1 cellular context compared by ENCODE assay signal in the genomic region with DNA sequence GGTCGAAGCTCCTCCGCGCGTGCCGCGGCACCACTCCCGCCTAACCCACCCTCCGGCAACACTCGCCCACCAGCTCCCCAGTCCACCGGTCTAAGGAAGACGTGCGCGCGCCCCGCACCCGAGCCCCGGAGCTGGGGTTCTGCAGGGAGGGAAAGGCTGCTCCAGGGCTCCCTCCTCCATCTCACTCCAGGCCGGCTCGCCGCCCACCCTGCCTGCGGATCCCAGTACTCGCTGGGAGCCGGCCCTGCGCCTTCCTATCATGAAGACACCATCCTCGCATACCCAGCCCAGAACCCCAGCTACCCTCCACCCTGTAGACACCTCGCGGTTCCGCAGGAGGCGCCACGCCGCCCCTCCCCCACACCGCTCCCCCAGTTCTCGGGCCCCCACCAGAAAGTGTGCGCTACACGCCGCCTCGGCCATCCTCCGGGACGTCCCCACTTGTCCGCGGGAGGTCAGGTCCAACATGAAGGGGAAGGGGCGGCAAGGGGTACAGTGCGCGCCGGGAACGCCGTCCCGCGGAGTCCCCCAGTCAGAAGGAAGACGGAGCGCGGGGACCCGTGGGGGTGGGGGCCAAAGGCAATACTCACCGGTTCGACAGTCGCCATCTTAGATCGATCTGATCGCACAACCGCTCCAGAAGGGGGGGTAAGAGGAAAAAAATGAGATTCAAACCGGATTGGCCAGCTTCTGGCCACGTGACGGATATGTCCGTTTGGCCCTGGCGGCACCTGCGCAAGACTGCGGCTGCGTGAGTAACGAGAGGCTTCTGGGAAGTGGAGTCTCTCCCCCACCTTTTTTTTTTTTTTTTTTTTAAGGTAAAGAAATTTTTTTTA.
TF ChIP-seq lines count a peak whose summit lies in the region.

A gene with protein sequence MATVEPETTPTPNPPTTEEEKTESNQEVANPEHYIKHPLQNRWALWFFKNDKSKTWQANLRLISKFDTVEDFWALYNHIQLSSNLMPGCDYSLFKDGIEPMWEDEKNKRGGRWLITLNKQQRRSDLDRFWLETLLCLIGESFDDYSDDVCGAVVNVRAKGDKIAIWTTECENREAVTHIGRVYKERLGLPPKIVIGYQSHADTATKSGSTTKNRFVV (minus strand): TSS at position 629 of the 836 bp plus-strand sequence. CDS start 21 bp downstream, at position 608.

TF ChIP-seq in HepG2, 621 proteins besides CTCF, POLR2A, EP300 and RAD21 (continued from another document):
- TF ChIP-seq, protein P1, sequence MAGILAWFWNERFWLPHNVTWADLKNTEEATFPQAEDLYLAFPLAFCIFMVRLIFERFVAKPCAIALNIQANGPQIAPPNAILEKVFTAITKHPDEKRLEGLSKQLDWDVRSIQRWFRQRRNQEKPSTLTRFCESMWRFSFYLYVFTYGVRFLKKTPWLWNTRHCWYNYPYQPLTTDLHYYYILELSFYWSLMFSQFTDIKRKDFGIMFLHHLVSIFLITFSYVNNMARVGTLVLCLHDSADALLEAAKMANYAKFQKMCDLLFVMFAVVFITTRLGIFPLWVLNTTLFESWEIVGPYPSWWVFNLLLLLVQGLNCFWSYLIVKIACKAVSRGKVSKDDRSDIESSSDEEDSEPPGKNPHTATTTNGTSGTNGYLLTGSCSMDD (CRISPR knock-in tag; IDR thresholded peaks at IDR 0.05) = no peak
- TF ChIP-seq ZNF644 (CRISPR knock-in tag; IDR thresholded peaks at IDR 0.05; ENCODE audit: low read depth) (no peak), NFIB (CRISPR knock-in tag; IDR thresholded peaks at IDR 0.05; ENCODE audit: borderline replicate concordance) (no peak), MEF2D (CRISPR knock-in tag; IDR thresholded peaks at IDR 0.05) (peak; percentile 88), ZSCAN31 (CRISPR knock-in tag; IDR thresholded peaks at IDR 0.05; ENCODE audit: low read depth) (peak; percentile 20), NCOA5 (CRISPR knock-in tag; IDR thresholded peaks at IDR 0.05) (no peak), ATF7 (IDR thresholded peaks at IDR 0.05) (no peak), ATF7 (CRISPR knock-in tag; IDR thresholded peaks at IDR 0.05) (no peak), ZNF343 (CRISPR knock-in tag; IDR thresholded peaks at IDR 0.05) (no peak; the same call in 1 of the 2 replicates), ARID2 (CRISPR knock-in tag; IDR thresholded peaks at IDR 0.05; ENCODE audit: borderline replicate concordance) (0 out of 2 replicates have a peak, but pooled peaks have one; percentile 80), ELF1 (CRISPR knock-in tag; IDR thresholded peaks at IDR 0.05) (no peak), CBX5 (CRISPR knock-in tag; IDR thresholded peaks at IDR 0.05; ENCODE audit: borderline replicate concordance) (0 out of 2 replicates have a peak, but pooled peaks have one; percentile 13), ZNF660 (CRISPR knock-in tag; IDR thresholded peaks at IDR 0.05; ENCODE audit: borderline replicate concordance, low read depth) (no peak), GABPA (IDR thresholded peaks at IDR 0.05; ENCODE audit: low read depth, low read length) (no peak), GABPA (CRISPR knock-in tag; IDR thresholded peaks at IDR 0.05; ENCODE audit: low read depth) (peak; percentile 62; the same call in 1 of the 2 replicates), ZNF333 (CRISPR knock-in tag; IDR thresholded peaks at IDR 0.05; ENCODE audit: borderline replicate concordance) (no peak), SRSF1 (optimal IDR thresholded peaks at IDR 0.05; ENCODE audit: low read depth, low read length) (peak; percentile 79), ZNF382 (CRISPR knock-in tag; IDR thresholded peaks at IDR 0.05; ENCODE audit: borderline replicate concordance) (no peak), HNRNPLL (IDR thresholded peaks at IDR 0.05; ENCODE audit: low read depth, low read length, poor library complexity, severe bottlenecking) (peak; percentile 10), ZSCAN25 (CRISPR knock-in tag; IDR thresholded peaks at IDR 0.05) (no peak; the same call in 1 of the 2 replicates), ZNF432 (CRISPR knock-in tag; IDR thresholded peaks at IDR 0.05; ENCODE audit: borderline replicate concordance) (no peak), TCF7L2 (IDR thresholded peaks at IDR 0.05; ENCODE audit: low read depth, low read length) (no peak), GPN1 (CRISPR knock-in tag; IDR thresholded peaks at IDR 0.05; ENCODE audit: borderline replicate concordance) (no peak), ZNF256 (CRISPR knock-in tag; conservative IDR thresholded peaks at IDR 0.05) (no peak), RBM22 (optimal IDR thresholded peaks at IDR 0.05; ENCODE audit: low read length) (no peak), ZNF703 (CRISPR knock-in tag; IDR thresholded peaks at IDR 0.05; ENCODE audit: borderline replicate concordance) (no peak), JDP2 (CRISPR knock-in tag; IDR thresholded peaks at IDR 0.05; ENCODE audit: borderline replicate concordance) (no peak), TARDBP (CRISPR knock-in tag; IDR thresholded peaks at IDR 0.05) (peak; percentile 70; the same call in 1 of the 2 replicates), ZNF75D (CRISPR knock-in tag; IDR thresholded peaks at IDR 0.05; ENCODE audit: borderline replicate concordance) (0 out of 2 replicates have a peak, but pooled peaks have one; percentile 66), SALL1 (CRISPR knock-in tag; IDR thresholded peaks at IDR 0.05) (peak; percentile 41), DPF2 (CRISPR knock-in tag; IDR thresholded peaks at IDR 0.05; ENCODE audit: borderline replicate concordance, low read depth) (no peak), ZNF879 (CRISPR knock-in tag; IDR thresholded peaks at IDR 0.05) (no peak), DNMT1 (CRISPR knock-in tag; IDR thresholded peaks at IDR 0.05) (no peak), ZNF292 (CRISPR knock-in tag; IDR thresholded peaks at IDR 0.05; ENCODE audit: borderline replicate concordance, low read depth) (0 out of 2 replicates have a peak, but pooled peaks have one; percentile 14), FOXA3 (CRISPR knock-in tag; IDR thresholded peaks at IDR 0.05) (no peak; the same call in 1 of the 2 replicates)
- TF ChIP-seq, protein P2, sequence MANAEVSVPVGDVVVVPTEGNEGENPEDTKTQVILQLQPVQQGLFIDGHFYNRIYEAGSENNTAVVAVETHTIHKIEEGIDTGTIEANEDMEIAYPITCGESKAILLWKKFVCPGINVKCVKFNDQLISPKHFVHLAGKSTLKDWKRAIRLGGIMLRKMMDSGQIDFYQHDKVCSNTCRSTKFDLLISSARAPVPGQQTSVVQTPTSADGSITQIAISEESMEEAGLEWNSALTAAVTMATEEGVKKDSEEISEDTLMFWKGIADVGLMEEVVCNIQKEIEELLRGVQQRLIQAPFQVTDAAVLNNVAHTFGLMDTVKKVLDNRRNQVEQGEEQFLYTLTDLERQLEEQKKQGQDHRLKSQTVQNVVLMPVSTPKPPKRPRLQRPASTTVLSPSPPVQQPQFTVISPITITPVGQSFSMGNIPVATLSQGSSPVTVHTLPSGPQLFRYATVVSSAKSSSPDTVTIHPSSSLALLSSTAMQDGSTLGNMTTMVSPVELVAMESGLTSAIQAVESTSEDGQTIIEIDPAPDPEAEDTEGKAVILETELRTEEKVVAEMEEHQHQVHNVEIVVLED (CRISPR knock-in tag; IDR thresholded peaks at IDR 0.05; ENCODE audit: borderline replicate concordance) = peak; percentile 8; the same call in 1 of the 2 replicates
- TF ChIP-seq, protein P3, sequence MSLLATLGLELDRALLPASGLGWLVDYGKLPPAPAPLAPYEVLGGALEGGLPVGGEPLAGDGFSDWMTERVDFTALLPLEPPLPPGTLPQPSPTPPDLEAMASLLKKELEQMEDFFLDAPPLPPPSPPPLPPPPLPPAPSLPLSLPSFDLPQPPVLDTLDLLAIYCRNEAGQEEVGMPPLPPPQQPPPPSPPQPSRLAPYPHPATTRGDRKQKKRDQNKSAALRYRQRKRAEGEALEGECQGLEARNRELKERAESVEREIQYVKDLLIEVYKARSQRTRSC (CRISPR knock-in tag; IDR thresholded peaks at IDR 0.05; ENCODE audit: low read depth) = no peak; the same call in 1 of the 2 replicates
- TF ChIP-seq, protein P4, sequence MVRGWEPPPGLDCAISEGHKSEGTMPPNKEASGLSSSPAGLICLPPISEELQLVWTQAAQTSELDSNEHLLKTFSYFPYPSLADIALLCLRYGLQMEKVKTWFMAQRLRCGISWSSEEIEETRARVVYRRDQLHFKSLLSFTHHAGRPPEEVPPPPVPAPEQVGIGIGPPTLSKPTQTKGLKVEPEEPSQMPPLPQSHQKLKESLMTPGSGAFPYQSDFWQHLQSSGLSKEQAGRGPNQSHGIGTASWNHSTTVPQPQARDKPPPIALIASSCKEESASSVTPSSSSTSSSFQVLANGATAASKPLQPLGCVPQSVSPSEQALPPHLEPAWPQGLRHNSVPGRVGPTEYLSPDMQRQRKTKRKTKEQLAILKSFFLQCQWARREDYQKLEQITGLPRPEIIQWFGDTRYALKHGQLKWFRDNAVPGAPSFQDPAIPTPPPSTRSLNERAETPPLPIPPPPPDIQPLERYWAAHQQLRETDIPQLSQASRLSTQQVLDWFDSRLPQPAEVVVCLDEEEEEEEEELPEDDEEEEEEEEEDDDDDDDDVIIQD (CRISPR knock-in tag; IDR thresholded peaks at IDR 0.05; ENCODE audit: low read depth) = peak; percentile 49; the same call in 1 of the 2 replicates
- TF ChIP-seq, protein P5, sequence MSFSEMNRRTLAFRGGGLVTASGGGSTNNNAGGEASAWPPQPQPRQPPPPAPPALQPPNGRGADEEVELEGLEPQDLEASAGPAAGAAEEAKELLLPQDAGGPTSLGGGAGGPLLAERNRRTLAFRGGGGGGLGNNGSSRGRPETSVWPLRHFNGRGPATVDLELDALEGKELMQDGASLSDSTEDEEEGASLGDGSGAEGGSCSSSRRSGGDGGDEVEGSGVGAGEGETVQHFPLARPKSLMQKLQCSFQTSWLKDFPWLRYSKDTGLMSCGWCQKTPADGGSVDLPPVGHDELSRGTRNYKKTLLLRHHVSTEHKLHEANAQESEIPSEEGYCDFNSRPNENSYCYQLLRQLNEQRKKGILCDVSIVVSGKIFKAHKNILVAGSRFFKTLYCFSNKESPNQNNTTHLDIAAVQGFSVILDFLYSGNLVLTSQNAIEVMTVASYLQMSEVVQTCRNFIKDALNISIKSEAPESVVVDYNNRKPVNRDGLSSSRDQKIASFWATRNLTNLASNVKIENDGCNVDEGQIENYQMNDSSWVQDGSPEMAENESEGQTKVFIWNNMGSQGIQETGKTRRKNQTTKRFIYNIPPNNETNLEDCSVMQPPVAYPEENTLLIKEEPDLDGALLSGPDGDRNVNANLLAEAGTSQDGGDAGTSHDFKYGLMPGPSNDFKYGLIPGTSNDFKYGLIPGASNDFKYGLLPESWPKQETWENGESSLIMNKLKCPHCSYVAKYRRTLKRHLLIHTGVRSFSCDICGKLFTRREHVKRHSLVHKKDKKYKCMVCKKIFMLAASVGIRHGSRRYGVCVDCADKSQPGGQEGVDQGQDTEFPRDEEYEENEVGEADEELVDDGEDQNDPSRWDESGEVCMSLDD (CRISPR knock-in tag; IDR thresholded peaks at IDR 0.05; ENCODE audit: borderline replicate concordance) = peak; percentile 57; the same call in 1 of the 2 replicates
- TF ChIP-seq, protein P6, sequence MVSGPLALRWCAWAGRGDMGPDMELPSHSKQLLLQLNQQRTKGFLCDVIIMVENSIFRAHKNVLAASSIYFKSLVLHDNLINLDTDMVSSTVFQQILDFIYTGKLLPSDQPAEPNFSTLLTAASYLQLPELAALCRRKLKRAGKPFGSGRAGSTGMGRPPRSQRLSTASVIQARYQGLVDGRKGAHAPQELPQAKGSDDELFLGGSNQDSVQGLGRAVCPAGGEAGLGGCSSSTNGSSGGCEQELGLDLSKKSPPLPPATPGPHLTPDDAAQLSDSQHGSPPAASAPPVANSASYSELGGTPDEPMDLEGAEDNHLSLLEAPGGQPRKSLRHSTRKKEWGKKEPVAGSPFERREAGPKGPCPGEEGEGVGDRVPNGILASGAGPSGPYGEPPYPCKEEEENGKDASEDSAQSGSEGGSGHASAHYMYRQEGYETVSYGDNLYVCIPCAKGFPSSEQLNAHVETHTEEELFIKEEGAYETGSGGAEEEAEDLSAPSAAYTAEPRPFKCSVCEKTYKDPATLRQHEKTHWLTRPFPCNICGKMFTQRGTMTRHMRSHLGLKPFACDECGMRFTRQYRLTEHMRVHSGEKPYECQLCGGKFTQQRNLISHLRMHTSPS (CRISPR knock-in tag; IDR thresholded peaks at IDR 0.05; ENCODE audit: low read depth) = no peak
- TF ChIP-seq, protein P7, sequence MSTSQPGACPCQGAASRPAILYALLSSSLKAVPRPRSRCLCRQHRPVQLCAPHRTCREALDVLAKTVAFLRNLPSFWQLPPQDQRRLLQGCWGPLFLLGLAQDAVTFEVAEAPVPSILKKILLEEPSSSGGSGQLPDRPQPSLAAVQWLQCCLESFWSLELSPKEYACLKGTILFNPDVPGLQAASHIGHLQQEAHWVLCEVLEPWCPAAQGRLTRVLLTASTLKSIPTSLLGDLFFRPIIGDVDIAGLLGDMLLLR (CRISPR knock-in tag; IDR thresholded peaks at IDR 0.05) = peak; percentile 72
- TF ChIP-seq, protein P8, sequence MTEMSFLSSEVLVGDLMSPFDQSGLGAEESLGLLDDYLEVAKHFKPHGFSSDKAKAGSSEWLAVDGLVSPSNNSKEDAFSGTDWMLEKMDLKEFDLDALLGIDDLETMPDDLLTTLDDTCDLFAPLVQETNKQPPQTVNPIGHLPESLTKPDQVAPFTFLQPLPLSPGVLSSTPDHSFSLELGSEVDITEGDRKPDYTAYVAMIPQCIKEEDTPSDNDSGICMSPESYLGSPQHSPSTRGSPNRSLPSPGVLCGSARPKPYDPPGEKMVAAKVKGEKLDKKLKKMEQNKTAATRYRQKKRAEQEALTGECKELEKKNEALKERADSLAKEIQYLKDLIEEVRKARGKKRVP (CRISPR knock-in tag; IDR thresholded peaks at IDR 0.05) = peak in 1 of 2 experiments; percentile 47; a peak in 2 of 4 replicates
